Comparison of ENCODE assay signal across 1 cellular context in genomic region chr2:73528688-73529087, GRCh38.
A peak's percentile ranks its signal among the peaks of the same experiment; 100 is the strongest.
TF ChIP-seq lines count a peak whose summit lies in the region.

No MANE protein-coding gene starts in this region.

TF ChIP-seq in HepG2, 621 proteins besides CTCF, POLR2A, EP300 and RAD21 (continued from another document):
- TF ChIP-seq, protein P1, sequence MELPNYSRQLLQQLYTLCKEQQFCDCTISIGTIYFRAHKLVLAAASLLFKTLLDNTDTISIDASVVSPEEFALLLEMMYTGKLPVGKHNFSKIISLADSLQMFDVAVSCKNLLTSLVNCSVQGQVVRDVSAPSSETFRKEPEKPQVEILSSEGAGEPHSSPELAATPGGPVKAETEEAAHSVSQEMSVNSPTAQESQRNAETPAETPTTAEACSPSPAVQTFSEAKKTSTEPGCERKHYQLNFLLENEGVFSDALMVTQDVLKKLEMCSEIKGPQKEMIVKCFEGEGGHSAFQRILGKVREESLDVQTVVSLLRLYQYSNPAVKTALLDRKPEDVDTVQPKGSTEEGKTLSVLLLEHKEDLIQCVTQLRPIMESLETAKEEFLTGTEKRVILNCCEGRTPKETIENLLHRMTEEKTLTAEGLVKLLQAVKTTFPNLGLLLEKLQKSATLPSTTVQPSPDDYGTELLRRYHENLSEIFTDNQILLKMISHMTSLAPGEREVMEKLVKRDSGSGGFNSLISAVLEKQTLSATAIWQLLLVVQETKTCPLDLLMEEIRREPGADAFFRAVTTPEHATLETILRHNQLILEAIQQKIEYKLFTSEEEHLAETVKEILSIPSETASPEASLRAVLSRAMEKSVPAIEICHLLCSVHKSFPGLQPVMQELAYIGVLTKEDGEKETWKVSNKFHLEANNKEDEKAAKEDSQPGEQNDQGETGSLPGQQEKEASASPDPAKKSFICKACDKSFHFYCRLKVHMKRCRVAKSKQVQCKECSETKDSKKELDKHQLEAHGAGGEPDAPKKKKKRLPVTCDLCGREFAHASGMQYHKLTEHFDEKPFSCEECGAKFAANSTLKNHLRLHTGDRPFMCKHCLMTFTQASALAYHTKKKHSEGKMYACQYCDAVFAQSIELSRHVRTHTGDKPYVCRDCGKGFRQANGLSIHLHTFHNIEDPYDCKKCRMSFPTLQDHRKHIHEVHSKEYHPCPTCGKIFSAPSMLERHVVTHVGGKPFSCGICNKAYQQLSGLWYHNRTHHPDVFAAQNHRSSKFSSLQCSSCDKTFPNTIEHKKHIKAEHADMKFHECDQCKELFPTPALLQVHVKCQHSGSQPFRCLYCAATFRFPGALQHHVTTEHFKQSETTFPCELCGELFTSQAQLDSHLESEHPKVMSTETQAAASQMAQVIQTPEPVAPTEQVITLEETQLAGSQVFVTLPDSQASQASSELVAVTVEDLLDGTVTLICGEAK (IDR thresholded peaks at IDR 0.05): 0 out of 2 replicates have a peak, but pooled peaks have one; percentile 2
- TF ChIP-seq, protein P1 (CRISPR knock-in tag; IDR thresholded peaks at IDR 0.05): no peak
